9 cellular contexts compared by ENCODE assay signal in the genomic region with DNA sequence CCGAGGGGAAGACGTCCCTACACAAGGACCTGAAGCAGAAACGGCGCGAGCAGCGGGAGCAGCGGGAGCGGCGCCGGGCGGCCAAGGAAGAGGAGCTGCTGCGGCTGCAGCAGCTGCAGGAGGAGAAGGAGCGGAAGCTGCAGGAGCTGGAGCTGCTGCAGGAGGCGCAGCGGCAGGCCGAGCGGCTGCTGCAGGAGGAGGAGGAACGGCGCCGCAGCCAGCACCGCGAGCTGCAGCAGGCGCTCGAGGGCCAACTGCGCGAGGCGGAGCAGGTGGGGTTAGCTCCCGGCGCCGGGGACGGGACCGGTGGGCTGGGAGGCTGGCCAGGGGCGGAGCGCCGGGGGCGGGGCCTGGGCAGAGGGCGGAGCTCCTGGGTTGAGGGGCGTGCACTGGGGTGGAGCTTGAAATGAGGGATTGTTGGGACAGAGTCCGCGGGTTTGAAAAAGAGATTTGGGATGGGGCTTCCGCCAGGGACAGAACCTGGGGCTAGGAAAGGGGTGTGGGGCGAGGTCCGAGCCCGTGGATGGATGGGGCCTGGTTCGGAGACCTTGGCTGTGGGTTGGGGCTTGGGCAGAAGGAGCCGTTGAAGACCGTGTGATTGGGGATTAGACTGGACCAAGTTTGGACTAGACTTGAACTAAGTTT. TPM values are rescaled to one million over a fixed set of nuclear protein-coding genes. Genes with fewer than 3 reads are reported as not detected.
DNase-seq lines count a peak whose midpoint lies in the region; ATAC-seq and TF ChIP-seq lines count a peak whose summit lies in the region.
"Had no signal": no experiment of that assay in that cellular context is flagged by ENCODE, and none has a peak within 500 bp of the region (broad histone marks: within the 10 kb centered on the region; RNA-seq: fewer than 3 reads in every experiment).

No MANE protein-coding gene starts in this region.

- no peak overlapping the region for H2AK5ac ChIP-seq in mesenchymal stem cell (ENCODE audit: low read length, severe bottlenecking)

- peak overlapping the region; percentile 70 for H3K4me3 ChIP-seq in PC-3 (ENCODE audit: low read length)
- H3K4me3 ChIP-seq in mesenchymal stem cell (ENCODE audit: insufficient read depth in 1 of 2, low read depth in 1 of 2, low read length in 2 of 2), result peak overlapping the region; percentile 65 to 83
- H3K4me3 ChIP-seq: BLaER1 treated with 17β-estradiol and CSF1 and Interleukin-3, amounts not matched to agents 10 nM and 100 nM had no signal

- CTCF ChIA-PET in activated CD4-positive, alpha-beta T cell treated with anti-CD3 and anti-CD28 coated beads, Interleukin-2, amount 10 ng/mL, durations not matched to agents 7 days and 5 days (lab: Charles Lee), result interaction anchor here (0.5 to 2.1 kb wide), 4 partner anchors 9 to 677 kb away, joined by 3 to 6 read pairs (median 4); partner anchors contain the start of gene FANCE
- CTCF ChIA-PET in PC-3 (lab: Charles Lee), result interaction anchor here (0.5 to 1.1 kb wide), 6 partner anchors 10 to 1596 kb away, joined by 3 to 7 read pairs (median 5); no protein-coding TSS in a partner anchor

- H3K9ac ChIP-seq in PC-3 (ENCODE audit: low read length) (peak overlapping the region; percentile 33), mesenchymal stem cell (ENCODE audit: low read length) (peak overlapping the region; percentile 65)
- H3K9ac ChIP-seq: BLaER1 treated with 17β-estradiol and CSF1 and Interleukin-3, amounts not matched to agents 10 nM and 100 nM had no signal

- peak overlapping the region in 1 of 2 experiments; percentile 46 for H3K23ac ChIP-seq in mesenchymal stem cell (ENCODE audit: low read length in 2 of 2)

- no peak overlapping the region for H2BK5ac ChIP-seq in mesenchymal stem cell (ENCODE audit: low read depth, low read length, poor library complexity, severe bottlenecking)

- H3K27ac Mint-ChIP-seq in activated CD4-positive, alpha-beta T cell treated with anti-CD3 and anti-CD28 coated beads, Interleukin-2, amount 10 ng/mL, durations not matched to agents 7 days and 5 days, result peak overlapping the region; percentile 25
- H3K27ac Mint-ChIP-seq in endothelial cell (ENCODE audit: unreplicated experiment) (no peak overlapping the region), type B pancreatic cell (peak overlapping the region; percentile 88)

- DNase-seq in activated CD4-positive, alpha-beta T cell treated with anti-CD3 and anti-CD28 coated beads, Interleukin-2, amount 10 ng/mL, durations not matched to agents 7 days and 5 days, result no peak
- DNase-seq in activated CD4-positive, alpha-beta T cell treated with anti-CD3 and anti-CD28 coated beads, Interleukin-2, amount 50 U/mL, for 48 hours, result no peak
- DNase-seq in PC-3 (peak; percentile 88), endothelial cell (ENCODE audit: low spot score) (peak; percentile 90), mesenchymal stem cell (peak; percentile 79), type B pancreatic cell (ENCODE audit: extremely low spot score, unreplicated experiment) (peak; percentile 97)

- 3% methylated on average over 47 of the region's 47 CpGs for WGBS in mesenchymal stem cell

- H3K4me1 Mint-ChIP-seq in activated CD4-positive, alpha-beta T cell treated with anti-CD3 and anti-CD28 coated beads, Interleukin-2, amount 10 ng/mL, durations not matched to agents 7 days and 5 days, result peaks cover 37% of the 10 kb centered on the region
- H3K4me1 Mint-ChIP-seq in endothelial cell (ENCODE audit: unreplicated experiment) (peaks cover 14% of the 10 kb centered on the region), type B pancreatic cell (ENCODE audit: unreplicated experiment) (peaks cover 10% of the 10 kb centered on the region)

- peak overlapping the region; percentile 85 for H2AFZ ChIP-seq in PC-3 (ENCODE audit: low read length)
- peak overlapping the region; percentile 83 for H2AFZ ChIP-seq in mesenchymal stem cell (ENCODE audit: low read depth, low read length)

- peak overlapping the region; percentile 41 to 82 for H3K18ac ChIP-seq in mesenchymal stem cell (ENCODE audit: low read depth in 1 of 2, low read length in 2 of 2)

- H2BK120ac ChIP-seq in mesenchymal stem cell (ENCODE audit: low read depth, low read length), result no peak overlapping the region

- H3K27me3 ChIP-seq in PC-3 (ENCODE audit: low read length) (no peaks in the 10 kb centered on the region), mesenchymal stem cell (ENCODE audit: control insufficient read depth in 1 of 2, insufficient read depth in 1 of 2, low read length in 2 of 2) (peaks cover 6 to 41% of the 10 kb centered on the region in 2 experiments)
- H3K27me3 ChIP-seq: BLaER1 treated with 17β-estradiol and CSF1 and Interleukin-3, amounts not matched to agents 10 nM and 100 nM had no signal

- no peaks in the 10 kb centered on the region for H3K79me1 ChIP-seq in mesenchymal stem cell (replicated peaks; ENCODE audit: low read length, poor library complexity, severe bottlenecking)

- no peaks in the 10 kb centered on the region for H3K27me3 Mint-ChIP-seq in activated CD4-positive, alpha-beta T cell treated with anti-CD3 and anti-CD28 coated beads, Interleukin-2, amount 10 ng/mL, durations not matched to agents 7 days and 5 days
- no peaks in the 10 kb centered on the region for H3K27me3 Mint-ChIP-seq in endothelial cell (ENCODE audit: unreplicated experiment)
- H3K27me3 Mint-ChIP-seq in type B pancreatic cell, result peaks cover 21% of the 10 kb centered on the region

- peak overlapping the region; percentile 77 for H4K8ac ChIP-seq in mesenchymal stem cell (ENCODE audit: low read length)

- no peak overlapping the region for H4K91ac ChIP-seq in mesenchymal stem cell (ENCODE audit: low read length)

- BruUV-seq in PC-3 (replicated peaks; lab: Mats Ljungman, UMichigan), result no TSS peak

- no peak overlapping the region for H2BK15ac ChIP-seq in mesenchymal stem cell (ENCODE audit: low read depth, poor library complexity, severe bottlenecking)

- H3K9me3 ChIP-seq in PC-3 (ENCODE audit: low read length) (no peaks in the 10 kb centered on the region), mesenchymal stem cell (ENCODE audit: control insufficient read depth, low read length) (peaks cover 6% of the 10 kb centered on the region)
- H3K9me3 ChIP-seq: BLaER1 treated with 17β-estradiol and CSF1 and Interleukin-3, amounts not matched to agents 10 nM and 100 nM had no signal

- ATAC-seq in PC-3 (peak; percentile 99), GM21529 (IDR thresholded peaks at IDR 0.05; ENCODE audit: unreplicated experiment) (no peak), HG03175 (IDR thresholded peaks at IDR 0.05; ENCODE audit: unreplicated experiment) (no peak)

- TF ChIP-seq CTCF in PC-3 (conservative IDR thresholded peaks at IDR 0.05; ENCODE audit: low read depth, low read length), result no peak
- TF ChIP-seq CTCF in endothelial cell (IDR thresholded peaks at IDR 0.05; ENCODE audit: unreplicated experiment), result no peak
- TF ChIP-seq CTCF in type B pancreatic cell (conservative IDR thresholded peaks at IDR 0.05), result peak; percentile 31

- H3K36me3 Mint-ChIP-seq in activated CD4-positive, alpha-beta T cell treated with anti-CD3 and anti-CD28 coated beads, Interleukin-2, amount 10 ng/mL, durations not matched to agents 7 days and 5 days (ENCODE audit: low read depth), result peaks cover 81% of the 10 kb centered on the region
- H3K36me3 Mint-ChIP-seq in endothelial cell (ENCODE audit: low read depth, unreplicated experiment) (peaks cover 32% of the 10 kb centered on the region), type B pancreatic cell (peaks cover 5% of the 10 kb centered on the region)

- no peaks in the 10 kb centered on the region for H3K79me2 ChIP-seq in PC-3 (ENCODE audit: low read length)

- no peak overlapping the region for H3K27ac ChIP-seq in PC-3 (ENCODE audit: low read length)
- H3K27ac ChIP-seq in mesenchymal stem cell (ENCODE audit: low read length, poor library complexity, severe bottlenecking), result no peak overlapping the region
- H3K27ac ChIP-seq: BLaER1 treated with 17β-estradiol and CSF1 and Interleukin-3, amounts not matched to agents 10 nM and 100 nM had no signal

- peak overlapping the region; percentile 88 for H3K4me2 ChIP-seq in PC-3 (ENCODE audit: low read length)
- peak overlapping the region; percentile 91 for H3K4me2 ChIP-seq in mesenchymal stem cell (ENCODE audit: low read length, poor library complexity, severe bottlenecking)
- H3K4me2 ChIP-seq: BLaER1 treated with 17β-estradiol and CSF1 and Interleukin-3, amounts not matched to agents 10 nM and 100 nM had no signal

- no peak overlapping the region for H3K4me3 Mint-ChIP-seq in activated CD4-positive, alpha-beta T cell treated with anti-CD3 and anti-CD28 coated beads, Interleukin-2, amount 10 ng/mL, durations not matched to agents 7 days and 5 days
- peak overlapping the region; percentile 91 for H3K4me3 Mint-ChIP-seq in endothelial cell (ENCODE audit: unreplicated experiment)
- H3K4me3 Mint-ChIP-seq in type B pancreatic cell, result peak overlapping the region; percentile 96

- peak overlapping the region in 1 of 2 experiments; percentile 74 for H3K14ac ChIP-seq in mesenchymal stem cell (ENCODE audit: low read length in 2 of 2)

- POLR2A ChIA-PET in activated CD4-positive, alpha-beta T cell treated with anti-CD3 and anti-CD28 coated beads, Interleukin-2, amount 10 ng/mL, durations not matched to agents 7 days and 5 days (lab: Charles Lee), result interaction anchor here (0.6 kb wide), 1 partner anchor 59 kb away, joined by 3 read pairs; the partner anchor contains the start of gene ZNF76
- POLR2A ChIA-PET in PC-3 (lab: Charles Lee; ENCODE audit: unreplicated experiment), result interaction anchor here (0.6 kb wide), 2 partner anchors 17 to 159 kb away, joined by 3 to 4 read pairs; no protein-coding TSS in a partner anchor

- H3K36me3 ChIP-seq in PC-3 (ENCODE audit: low read depth, low read length) (0 out of 2 replicates have a peak, but pooled peaks cover 5% of the 10 kb centered on the region), mesenchymal stem cell (ENCODE audit: control insufficient read depth in 1 of 2, insufficient read depth in 2 of 2, low read depth in 1 of 2, low read length in 2 of 2) (peaks cover 0 to 7% of the 10 kb centered on the region in 2 experiments)

- no peaks in the 10 kb centered on the region for H3K9me3 Mint-ChIP-seq in activated CD4-positive, alpha-beta T cell treated with anti-CD3 and anti-CD28 coated beads, Interleukin-2, amount 10 ng/mL, durations not matched to agents 7 days and 5 days
- H3K9me3 Mint-ChIP-seq in endothelial cell (ENCODE audit: unreplicated experiment) (no peaks in the 10 kb centered on the region), type B pancreatic cell (no peaks in the 10 kb centered on the region)

- H4K20me1 ChIP-seq in PC-3 (ENCODE audit: low read length), result no peaks in the 10 kb centered on the region

- no peaks in the 10 kb centered on the region for H3K9me2 ChIP-seq in PC-3 (replicated peaks; ENCODE audit: low read length)

- H3F3A ChIP-seq in PC-3 (ENCODE audit: low read length, unreplicated experiment), result no peaks in the 10 kb centered on the region

- H3K4ac ChIP-seq in mesenchymal stem cell (ENCODE audit: low read depth in 1 of 2, low read length in 2 of 2), result no peak overlapping the region

- H3K4me1 ChIP-seq in PC-3 (ENCODE audit: insufficient read depth, low read length) (peaks cover 9% of the 10 kb centered on the region), mesenchymal stem cell (ENCODE audit: control insufficient read depth, insufficient read depth, low read depth, low read length) (peaks cover 13% of the 10 kb centered on the region)

- intact Hi-C loops in PC-3 (cut with micrococcal nuclease), result loop anchor here (2.0 kb wide), 1 partner anchor 16 kb away; no protein-coding TSS in a partner anchor

- peak overlapping the region in 1 of 2 experiments; percentile 6 for H2BK12ac ChIP-seq in mesenchymal stem cell (ENCODE audit: low read length in 2 of 2)

RNA-seq across cellular contexts. Expression of gene DEF6, which starts 20.7 kb away (rescaled TPM):
- 100 to 1,000 TPM; 186 to 219 TPM for total RNA-seq in activated CD4-positive, alpha-beta T cell treated with anti-CD3 and anti-CD28 coated beads, Interleukin-2, amount 10 ng/mL, durations not matched to agents 7 days and 5 days
- total RNA-seq in PC-3 (2014; rRNA removed), result 37.3 and 42.8 TPM in 2 replicates
- 24.0 TPM for total RNA-seq in endothelial cell (ENCODE audit: unreplicated experiment)
- polyA plus RNA-seq in mesenchymal stem cell (2013, experiment 1 of 2), result 1.8 TPM
- 1.2 TPM for polyA plus RNA-seq in mesenchymal stem cell (2013, experiment 2 of 2)
- total RNA-seq in type B pancreatic cell (ENCODE audit: low replicate concordance), result 6.2 and 12.1 TPM in 2 replicates

RNA-seq across cellular contexts. Expression of gene PPARD, which starts 24.0 kb away (rescaled TPM):
- 10 to 100 TPM; 24.4 to 25.8 TPM for total RNA-seq in activated CD4-positive, alpha-beta T cell treated with anti-CD3 and anti-CD28 coated beads, Interleukin-2, amount 10 ng/mL, durations not matched to agents 7 days and 5 days
- total RNA-seq in PC-3 (2014; rRNA removed) (24.5 and 26.2 TPM in 2 replicates), endothelial cell (ENCODE audit: unreplicated experiment) (38.7 TPM), type B pancreatic cell (ENCODE audit: low replicate concordance) (21.9 and 27.1 TPM in 2 replicates)
- 25.3 TPM for polyA plus RNA-seq in mesenchymal stem cell (2013, experiment 1 of 2)
- 24.6 TPM for polyA plus RNA-seq in mesenchymal stem cell (2013, experiment 2 of 2)

RNA-seq across cellular contexts. Expression of gene ZNF76, which starts 58.8 kb away (rescaled TPM):
- total RNA-seq in activated CD4-positive, alpha-beta T cell treated with anti-CD3 and anti-CD28 coated beads, Interleukin-2, amount 10 ng/mL, durations not matched to agents 7 days and 5 days, result 10 to 100 TPM; 41.1 to 42.4 TPM
- total RNA-seq in PC-3 (2014; rRNA removed) (17.9 and 20.8 TPM in 2 replicates), endothelial cell (ENCODE audit: unreplicated experiment) (26.4 TPM), type B pancreatic cell (ENCODE audit: low replicate concordance) (25.3 and 37.3 TPM in 2 replicates)
- polyA plus RNA-seq in mesenchymal stem cell (2013, experiment 1 of 2), result 12.0 TPM
- 10.9 TPM for polyA plus RNA-seq in mesenchymal stem cell (2013, experiment 2 of 2)

Comparison
In these comparisons a context has a peak if more than half of its experiments do, and no peak if none do; other contexts are left out.
1. DNase-seq: peak in PC-3 (single experiment), endothelial cell (single experiment), mesenchymal stem cell (single experiment) and type B pancreatic cell (single experiment); none in activated CD4-positive, alpha-beta T cell treated with anti-CD3 and anti-CD28 coated beads, Interleukin-2, amount 10 ng/mL, durations not matched to agents 7 days and 5 days (single experiment) and activated CD4-positive, alpha-beta T cell treated with anti-CD3 and anti-CD28 coated beads, Interleukin-2, amount 50 U/mL, for 48 hours (0 of 2).